8 cellular contexts compared by ENCODE assay signal in the genomic region with DNA sequence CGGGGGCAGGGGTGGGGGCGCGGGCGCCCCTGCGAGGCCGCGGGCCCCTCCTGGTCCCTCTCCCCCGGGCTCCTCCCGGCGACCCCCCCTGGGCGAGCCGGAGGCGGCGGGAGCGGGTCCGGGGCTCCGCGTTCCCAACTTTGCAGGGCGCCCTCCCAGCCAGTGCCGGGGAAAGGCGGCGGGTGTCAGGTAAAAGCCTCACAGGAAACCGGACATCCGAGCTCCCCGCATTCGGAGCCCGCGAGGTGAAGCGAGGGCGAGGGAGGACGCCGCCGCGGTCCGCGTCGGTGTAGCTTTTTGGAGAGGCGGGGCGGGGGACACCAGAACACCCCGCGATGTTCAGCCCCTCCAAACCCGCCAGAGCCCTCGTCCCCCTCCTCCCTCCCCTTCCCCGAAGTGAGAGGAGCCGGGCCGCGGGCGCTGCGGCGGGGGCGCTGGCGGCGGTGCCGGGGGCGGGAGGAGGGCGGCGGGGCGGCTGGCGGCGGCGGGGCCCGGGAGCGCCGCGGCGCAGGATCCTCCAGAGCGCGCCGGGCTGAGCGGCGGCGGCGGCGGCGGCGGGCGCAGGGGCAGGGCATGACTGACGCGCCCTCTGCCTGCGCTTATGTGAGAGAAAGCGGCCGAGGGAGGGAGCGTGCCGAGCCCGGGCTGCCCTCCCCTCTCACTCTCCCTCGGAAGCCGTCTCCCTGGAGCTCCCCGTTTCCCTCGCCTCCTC. TPM values are rescaled to one million over a fixed set of nuclear protein-coding genes. Genes with fewer than 3 reads are reported as not detected.
DNase-seq lines count a peak whose midpoint lies in the region; ATAC-seq and TF ChIP-seq lines count a peak whose summit lies in the region.

A gene with protein sequence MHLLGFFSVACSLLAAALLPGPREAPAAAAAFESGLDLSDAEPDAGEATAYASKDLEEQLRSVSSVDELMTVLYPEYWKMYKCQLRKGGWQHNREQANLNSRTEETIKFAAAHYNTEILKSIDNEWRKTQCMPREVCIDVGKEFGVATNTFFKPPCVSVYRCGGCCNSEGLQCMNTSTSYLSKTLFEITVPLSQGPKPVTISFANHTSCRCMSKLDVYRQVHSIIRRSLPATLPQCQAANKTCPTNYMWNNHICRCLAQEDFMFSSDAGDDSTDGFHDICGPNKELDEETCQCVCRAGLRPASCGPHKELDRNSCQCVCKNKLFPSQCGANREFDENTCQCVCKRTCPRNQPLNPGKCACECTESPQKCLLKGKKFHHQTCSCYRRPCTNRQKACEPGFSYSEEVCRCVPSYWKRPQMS (minus strand): TSS at position 575 of the 712 bp plus-strand sequence. CDS start 611 bp downstream, outside the sequence.

- DNase-seq in Calu3 (peak; percentile 64), SKM-1 treated with dmso at 0.1 percent for 144 hours (lab: John Stamatoyannopoulos, UW; ENCODE audit: unreplicated experiment) (peak; percentile 43), lower lobe of right lung (peak; percentile 66), substantia nigra (lab: John Stamatoyannopoulos, UW) (peak in 35 of 49 donors; percentile 8 to 64 (median 30)), AML-193 (lab: John Stamatoyannopoulos, UW) (no peak)

- no peak for TF ChIP-seq CTCF in Calu3 (IDR thresholded peaks at IDR 0.05; ENCODE audit: unreplicated experiment)
- TF ChIP-seq CTCF in lower lobe of right lung (IDR thresholded peaks at IDR 0.05) = no peak

- H3K4me3 Mint-ChIP-seq in Calu3 (ENCODE audit: low read depth, unreplicated experiment) = peak within 1 kb of the TSS; percentile 77

- ATAC-seq in GM19452 (IDR thresholded peaks at IDR 0.05; ENCODE audit: unreplicated experiment) (peak; percentile 73), HG03439 (IDR thresholded peaks at IDR 0.05; ENCODE audit: unreplicated experiment) (peak; percentile 84), lower lobe of right lung (peak; percentile 86 to 92)

- peak within 1 kb of the TSS; percentile 91 for H3K9ac ChIP-seq in endocrine pancreas (ENCODE audit: control insufficient read depth, insufficient read depth, low read length)

- H3K27me3 Mint-ChIP-seq in Calu3 (ENCODE audit: unreplicated experiment) = no peaks in the 10 kb centered on the region

- no peak within 1 kb of the TSS for H3K27ac Mint-ChIP-seq in Calu3 (ENCODE audit: unreplicated experiment)

- H3K4me1 Mint-ChIP-seq in Calu3 (ENCODE audit: low read depth, unreplicated experiment) = peaks cover 28% of the 10 kb centered on the region

- peak within 1 kb of the TSS; percentile 79 for H3K27ac ChIP-seq in lower lobe of right lung
- H3K27ac ChIP-seq in substantia nigra (ENCODE audit: low read depth, low read length, poor library complexity, severe bottlenecking) = no peak within 1 kb of the TSS

- BruUV-seq in Calu3 (replicated peaks; lab: Mats Ljungman, UMichigan) = no TSS peak

- CTCF ChIA-PET in Calu3 (lab: Charles Lee) = interaction anchor here (0.8 to 1.6 kb wide), 2 partner anchors 255 to 415 kb away, joined by 3 to 8 read pairs; no protein-coding TSS in a partner anchor

- H3K9me3 ChIP-seq in endocrine pancreas (ENCODE audit: control insufficient read depth, low read length) (no peaks in the 10 kb centered on the region), lower lobe of right lung (no peaks in the 10 kb centered on the region)

- intact Hi-C loops in Calu3 (cut with micrococcal nuclease; ENCODE audit: unreplicated experiment) (loop anchor here (10.0 kb wide), 1 partner anchor 522 kb away; no protein-coding TSS in a partner anchor), lower lobe of right lung (cut with DNase I) (no loop called here)

- H3K4me1 ChIP-seq in endocrine pancreas (ENCODE audit: control insufficient read depth, insufficient read depth, low read length) = peaks cover 14% of the 10 kb centered on the region
- peaks cover 25% of the 10 kb centered on the region for H3K4me1 ChIP-seq in lower lobe of right lung

- no peaks in the 10 kb centered on the region for H3K27me3 ChIP-seq in endocrine pancreas (ENCODE audit: control insufficient read depth, insufficient read depth, low read length)
- peaks cover 4% of the 10 kb centered on the region for H3K27me3 ChIP-seq in lower lobe of right lung (ENCODE audit: low read depth)

- H3K36me3 ChIP-seq in endocrine pancreas (ENCODE audit: control insufficient read depth, insufficient read depth, low read length) (no peaks in the 10 kb centered on the region), lower lobe of right lung (no peaks in the 10 kb centered on the region)

- H3K9me3 Mint-ChIP-seq in Calu3 (ENCODE audit: low read depth, unreplicated experiment) = no peaks in the 10 kb centered on the region

- H3K4me3 ChIP-seq in endocrine pancreas (ENCODE audit: control insufficient read depth, insufficient read depth, low read length) (peak within 1 kb of the TSS; percentile 78), lower lobe of right lung (peak within 1 kb of the TSS; percentile 72)

- H3K36me3 Mint-ChIP-seq in Calu3 (ENCODE audit: insufficient read depth, unreplicated experiment) = peaks cover 5% of the 10 kb centered on the region

RNA-seq across cellular contexts. Expression of the gene that starts here (rescaled TPM):
- 1.2 and 1.5 TPM in 2 replicates for total RNA-seq in Calu3 (2022)
- 16.1 TPM for total RNA-seq in lower lobe of right lung

Comparison
In these comparisons a context has a peak if more than half of its experiments do, and no peak if none do; other contexts are left out.
1. DNase-seq: peak in Calu3 (single experiment), SKM-1 treated with dmso at 0.1 percent for 144 hours (single experiment), lower lobe of right lung (single experiment) and substantia nigra (35 of 49); none in AML-193 (0 of 2).
2. Peak in every context shown above with its lines, with median percentiles within 50 percentile points of each other: ATAC-seq.